1 cellular context compared by ENCODE assay signal in genomic region chr5:76457685-76458491, GRCh38.
TF ChIP-seq lines count a peak whose summit lies in the region.

No MANE protein-coding gene starts in this region.

TF ChIP-seq in HepG2, 621 proteins besides CTCF, POLR2A, EP300 and RAD21 (continued from another document and continues in another):
- peak; percentile 24; the same call in 1 of the 2 replicates for TF ChIP-seq ARID4A (CRISPR knock-in tag; IDR thresholded peaks at IDR 0.05; ENCODE audit: borderline replicate concordance)
- TF ChIP-seq ZFY (CRISPR knock-in tag; IDR thresholded peaks at IDR 0.05), result 0 out of 2 replicates have a peak, but pooled peaks have one; percentile 19
- TF ChIP-seq CHD4 (IDR thresholded peaks at IDR 0.05; ENCODE audit: borderline replicate concordance, low read length), result no peak
- TF ChIP-seq POLR2AphosphoS2 (IDR thresholded peaks at IDR 0.05; ENCODE audit: low read depth, low read length), result no peak
- no peak for TF ChIP-seq ZKSCAN5 (CRISPR knock-in tag; IDR thresholded peaks at IDR 0.05)
- peak; percentile 80 for TF ChIP-seq HIC2 (CRISPR knock-in tag; IDR thresholded peaks at IDR 0.05; ENCODE audit: low read depth)
- no peak for TF ChIP-seq SRSF1 (optimal IDR thresholded peaks at IDR 0.05; ENCODE audit: low read depth, low read length)
- TF ChIP-seq RNF2 (conservative IDR thresholded peaks at IDR 0.05; ENCODE audit: low read depth), result no peak
- no peak for TF ChIP-seq JUNB (CRISPR knock-in tag; IDR thresholded peaks at IDR 0.05; ENCODE audit: borderline replicate concordance)
- TF ChIP-seq ZNF550 (CRISPR knock-in tag; IDR thresholded peaks at IDR 0.05; ENCODE audit: borderline replicate concordance), result no peak
- peak; percentile 61; the same call in 1 of the 2 replicates for TF ChIP-seq ZMYM4 (CRISPR knock-in tag; IDR thresholded peaks at IDR 0.05)
- TF ChIP-seq ZNF567 (CRISPR knock-in tag; IDR thresholded peaks at IDR 0.05; ENCODE audit: borderline replicate concordance), result no peak
- TF ChIP-seq WIZ (CRISPR knock-in tag; IDR thresholded peaks at IDR 0.05), result no peak
- TF ChIP-seq ASH2L (IDR thresholded peaks at IDR 0.05; ENCODE audit: insufficient read length, low read depth, low read length), result peak; percentile 26
- TF ChIP-seq ZNF687 (CRISPR knock-in tag; IDR thresholded peaks at IDR 0.05), result no peak
- TF ChIP-seq ZSCAN20 (CRISPR knock-in tag; IDR thresholded peaks at IDR 0.05; ENCODE audit: borderline replicate concordance), result no peak
- TF ChIP-seq FOXP4 (CRISPR knock-in tag; IDR thresholded peaks at IDR 0.05), result peak; percentile 41; the same call in 1 of the 2 replicates
- TF ChIP-seq ZNF7 (CRISPR knock-in tag; IDR thresholded peaks at IDR 0.05), result no peak
- no peak for TF ChIP-seq FIP1L1 (IDR thresholded peaks at IDR 0.05; ENCODE audit: borderline replicate concordance, insufficient read depth, low read depth, low read length)
- no peak for TF ChIP-seq ZIK1 (CRISPR knock-in tag; IDR thresholded peaks at IDR 0.05; ENCODE audit: borderline replicate concordance, low read depth)
- no peak for TF ChIP-seq ZNF770 (CRISPR knock-in tag; IDR thresholded peaks at IDR 0.05)
- TF ChIP-seq TOE1 (CRISPR knock-in tag; IDR thresholded peaks at IDR 0.05), result no peak
- no peak for TF ChIP-seq ZNF672 (CRISPR knock-in tag; IDR thresholded peaks at IDR 0.05)
- no peak for TF ChIP-seq ARNT2 (CRISPR knock-in tag; IDR thresholded peaks at IDR 0.05; ENCODE audit: low read depth)
- TF ChIP-seq HMGXB4 (CRISPR knock-in tag; IDR thresholded peaks at IDR 0.05; ENCODE audit: borderline replicate concordance in 1 of 2, low read depth in 1 of 2), result no peak
- TF ChIP-seq KLF12 (CRISPR knock-in tag; IDR thresholded peaks at IDR 0.05; ENCODE audit: borderline replicate concordance), result no peak
- TF ChIP-seq ZNF446 (CRISPR knock-in tag; IDR thresholded peaks at IDR 0.05), result no peak
- no peak for TF ChIP-seq TFE3 (CRISPR knock-in tag; IDR thresholded peaks at IDR 0.05)
- TF ChIP-seq BORCS8-MEF2B (CRISPR knock-in tag; IDR thresholded peaks at IDR 0.05), result no peak
- TF ChIP-seq NKX3-1 (CRISPR knock-in tag; IDR thresholded peaks at IDR 0.05), result no peak
- no peak for TF ChIP-seq ZNF326 (CRISPR knock-in tag; IDR thresholded peaks at IDR 0.05; ENCODE audit: borderline replicate concordance)
- TF ChIP-seq ARNTL (CRISPR knock-in tag; IDR thresholded peaks at IDR 0.05), result no peak
- TF ChIP-seq MAFG (CRISPR knock-in tag; IDR thresholded peaks at IDR 0.05), result no peak
- no peak for TF ChIP-seq BRF2 (CRISPR knock-in tag; IDR thresholded peaks at IDR 0.05)
- TF ChIP-seq CENPX (CRISPR knock-in tag; IDR thresholded peaks at IDR 0.05), result no peak
- no peak for TF ChIP-seq ZNF496 (CRISPR knock-in tag; IDR thresholded peaks at IDR 0.05; ENCODE audit: insufficient replicate concordance)
- TF ChIP-seq DZIP1 (CRISPR knock-in tag; IDR thresholded peaks at IDR 0.05), result no peak
- no peak for TF ChIP-seq SNAI1 (CRISPR knock-in tag; IDR thresholded peaks at IDR 0.05; ENCODE audit: borderline replicate concordance)
- TF ChIP-seq KDM5B (CRISPR knock-in tag; IDR thresholded peaks at IDR 0.05; ENCODE audit: borderline replicate concordance), result no peak
- TF ChIP-seq ZSCAN12 (CRISPR knock-in tag; IDR thresholded peaks at IDR 0.05), result no peak
